In genomic region chr1:210291786-210292275, GRCh38 we compare ENCODE assay signal across 9 cellular contexts. TPM values are rescaled to one million over a fixed set of nuclear protein-coding genes. Genes with fewer than 3 reads are reported as not detected.
A peak's percentile ranks its signal among the peaks of the same experiment; 100 is the strongest.
DNase-seq lines count a peak whose midpoint lies in the region; ATAC-seq and TF ChIP-seq lines count a peak whose summit lies in the region.
"Had no signal": no experiment of that assay in that cellular context is flagged by ENCODE, and none has a peak within 500 bp of the region (broad histone marks: within the 10 kb centered on the region; RNA-seq: fewer than 3 reads in every experiment).

No MANE protein-coding gene starts in this region.

- H3K4me3 Mint-ChIP-seq in progenitor cell of endocrine pancreas (ENCODE audit: low read depth), result peak overlapping the region; percentile 76
- H3K4me3 Mint-ChIP-seq in activated T-cell treated with anti-CD3 and anti-CD28 coated beads, Interleukin-2, amount 50 U/mL, for 4 hours, result no peak overlapping the region

- peaks cover 15% of the 10 kb centered on the region for H3K4me1 Mint-ChIP-seq in progenitor cell of endocrine pancreas (ENCODE audit: low read depth)
- peaks cover 5% of the 10 kb centered on the region for H3K4me1 Mint-ChIP-seq in activated T-cell treated with anti-CD3 and anti-CD28 coated beads, Interleukin-2, amount 50 U/mL, for 4 hours (ENCODE audit: low read depth)

- peak; percentile 76 to 91; a peak in 3 of 4 replicates for TF ChIP-seq EP300 in SK-N-SH (IDR thresholded peaks at IDR 0.05; ENCODE audit: borderline replicate concordance in 1 of 2, low read depth in 1 of 2, low read length in 1 of 2)

- CTCF ChIA-PET in SK-N-SH (lab: Yijun Ruan, JAX), result interaction anchor here (0.6 to 4.6 kb wide), 17 partner anchors 10 to 518 kb away, joined by 3 to 29 read pairs (median 6); partner anchors contain the start of gene SERTAD4

- H3K27me3 ChIP-seq in BLaER1, result peaks cover 41% of the 10 kb centered on the region
- H3K27me3 ChIP-seq in SK-N-SH (ENCODE audit: insufficient read depth), result no peaks in the 10 kb centered on the region

- H3K9ac ChIP-seq in BLaER1 (no peak overlapping the region), SK-N-SH (peak overlapping the region; percentile 54)

- no peak for ATAC-seq in activated T-cell treated with anti-CD3 and anti-CD28 coated beads, Interleukin-2, amount 50 U/mL, for 4 hours
- ATAC-seq in HG03354 (IDR thresholded peaks at IDR 0.05; ENCODE audit: poor library complexity, severe bottlenecking, unreplicated experiment) (no peak), HG02610 (IDR thresholded peaks at IDR 0.05; ENCODE audit: unreplicated experiment) (no peak)

- H3K4me2 ChIP-seq in BLaER1 (peak overlapping the region; percentile 73), SK-N-SH (peak overlapping the region; percentile 86)

- DNase-seq in SK-N-SH (peak; percentile 83), foreskin fibroblast (peak; percentile 77 to 91), progenitor cell of endocrine pancreas (ENCODE audit: low spot score, unreplicated experiment) (no peak), NCI-H748 treated with DMSO at 0.1 percent for 48 hours (lab: John Stamatoyannopoulos, UW) (no peak)
- no peak for DNase-seq in activated T-cell treated with anti-CD3 and anti-CD28 coated beads, Interleukin-2, amount 50 U/mL, for 4 hours
- DNase-seq: NCI-H187 treated with DMSO at 0.1 percent for 48 hours had no signal

- H3K27ac ChIP-seq in BLaER1, result no peak overlapping the region
- H3K27ac ChIP-seq in SK-N-SH (ENCODE audit: low read depth in 2 of 2, low read length in 1 of 2), result peak overlapping the region; percentile 55 to 98; a peak in 3 of 4 replicates

- H3K27me3 Mint-ChIP-seq in progenitor cell of endocrine pancreas, result peaks cover 8% of the 10 kb centered on the region
- H3K27me3 Mint-ChIP-seq in activated T-cell treated with anti-CD3 and anti-CD28 coated beads, Interleukin-2, amount 50 U/mL, for 4 hours (ENCODE audit: low read depth), result peaks cover 48% of the 10 kb centered on the region

- WGBS in SK-N-SH (ENCODE audit: low lambda C conversion rate), result 2% methylated on average over 11 of the region's 11 CpGs

- H2AFZ ChIP-seq in SK-N-SH (ENCODE audit: low read depth), result peak overlapping the region; percentile 78; the same call in 1 of the 2 replicates

- no peaks in the 10 kb centered on the region for H3K9me3 Mint-ChIP-seq in progenitor cell of endocrine pancreas (ENCODE audit: low read depth)
- H3K9me3 Mint-ChIP-seq in activated T-cell treated with anti-CD3 and anti-CD28 coated beads, Interleukin-2, amount 50 U/mL, for 4 hours, result no peaks in the 10 kb centered on the region

- TF ChIP-seq CTCF in SK-N-SH (IDR thresholded peaks at IDR 0.05), result no peak
- TF ChIP-seq CTCF in foreskin fibroblast (IDR thresholded peaks at IDR 0.05; ENCODE audit: low read depth, low read length), result no peak
- TF ChIP-seq CTCF in progenitor cell of endocrine pancreas (IDR thresholded peaks at IDR 0.05; ENCODE audit: unreplicated experiment), result no peak

- H3K4me3 ChIP-seq in BLaER1 (peak overlapping the region; percentile 58), SK-N-SH (ENCODE audit: low read depth in 2 of 2, low read length in 1 of 2) (peak overlapping the region; percentile 45 to 55), foreskin fibroblast (ENCODE audit: low read depth in 1 of 2, low read length in 2 of 2) (peak overlapping the region; percentile 40 to 53)

- H3K9me2 ChIP-seq in SK-N-SH, result no peaks in the 10 kb centered on the region

- TF ChIP-seq RAD21 in SK-N-SH (IDR thresholded peaks at IDR 0.05; ENCODE audit: low read length), result peak; percentile 3; the same call in 1 of the 2 replicates

- no peaks in the 10 kb centered on the region for H3K36me3 ChIP-seq in BLaER1
- H3K36me3 ChIP-seq in SK-N-SH (replicated peaks in 1 of 2; ENCODE audit: control insufficient read depth in 1 of 2, insufficient read depth in 2 of 2, low read length in 1 of 2), result no peaks in the 10 kb centered on the region

- POLR2A ChIA-PET in SK-N-SH (lab: Yijun Ruan, JAX), result interaction anchor here (0.8 to 4.5 kb wide), 11 partner anchors 10 to 82 kb away, joined by 3 to 29 read pairs (median 4); partner anchors contain the start of genes HHAT and SERTAD4

- H3K79me2 ChIP-seq in SK-N-SH (ENCODE audit: insufficient read depth), result no peaks in the 10 kb centered on the region

- H3K4me1 ChIP-seq in BLaER1 (no peaks in the 10 kb centered on the region), SK-N-SH (ENCODE audit: control insufficient read depth in 1 of 2, insufficient read depth in 2 of 2, low read depth in 1 of 2, low read length in 1 of 2) (peaks cover 23 to 43% of the 10 kb centered on the region in 2 experiments)

- H4K20me1 ChIP-seq in BLaER1 (no peaks in the 10 kb centered on the region), SK-N-SH (ENCODE audit: insufficient read depth) (no peaks in the 10 kb centered on the region)

- H3K36me3 Mint-ChIP-seq in progenitor cell of endocrine pancreas (ENCODE audit: insufficient read depth), result no peaks in the 10 kb centered on the region
- no peaks in the 10 kb centered on the region for H3K36me3 Mint-ChIP-seq in activated T-cell treated with anti-CD3 and anti-CD28 coated beads, Interleukin-2, amount 50 U/mL, for 4 hours (ENCODE audit: insufficient read depth)

- H3K27ac Mint-ChIP-seq in progenitor cell of endocrine pancreas, result peak overlapping the region; percentile 84

- peaks cover 9% of the 10 kb centered on the region for H3F3A ChIP-seq in SK-N-SH (replicated peaks; ENCODE audit: insufficient read depth)

- no peaks in the 10 kb centered on the region for H3K9me3 ChIP-seq in BLaER1
- H3K9me3 ChIP-seq in SK-N-SH, result no peaks in the 10 kb centered on the region

TF ChIP-seq in SK-N-SH, 30 proteins besides CTCF, POLR2A, EP300 and RAD21 (continues in another document):
- TF ChIP-seq REST (IDR thresholded peaks at IDR 0.05; ENCODE audit: low read depth, low read length), result no peak
- TF ChIP-seq FOXJ3 (CRISPR knock-in tag; IDR thresholded peaks at IDR 0.05), result peak; percentile 75
- no peak for TF ChIP-seq NRF1 (IDR thresholded peaks at IDR 0.05; ENCODE audit: low read depth, low read length)
- 0 out of 2 replicates have a peak, but pooled peaks have one; percentile 12 for TF ChIP-seq GATA2 (CRISPR knock-in tag; IDR thresholded peaks at IDR 0.05)
- TF ChIP-seq TEAD4 (IDR thresholded peaks at IDR 0.05; ENCODE audit: borderline replicate concordance, insufficient read depth), result peak; percentile 72; the same call in 1 of the 2 replicates
- peak; percentile 100 for TF ChIP-seq TCF12 (IDR thresholded peaks at IDR 0.05)
- TF ChIP-seq POLR2AphosphoS5 (IDR thresholded peaks at IDR 0.05; ENCODE audit: low read depth, low read length), result peak; percentile 94
- no peak for TF ChIP-seq SMC3 (IDR thresholded peaks at IDR 0.05; ENCODE audit: low read depth, low read length)
- TF ChIP-seq, protein P1, sequence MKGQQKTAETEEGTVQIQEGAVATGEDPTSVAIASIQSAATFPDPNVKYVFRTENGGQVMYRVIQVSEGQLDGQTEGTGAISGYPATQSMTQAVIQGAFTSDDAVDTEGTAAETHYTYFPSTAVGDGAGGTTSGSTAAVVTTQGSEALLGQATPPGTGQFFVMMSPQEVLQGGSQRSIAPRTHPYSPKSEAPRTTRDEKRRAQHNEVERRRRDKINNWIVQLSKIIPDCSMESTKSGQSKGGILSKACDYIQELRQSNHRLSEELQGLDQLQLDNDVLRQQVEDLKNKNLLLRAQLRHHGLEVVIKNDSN (IDR thresholded peaks at IDR 0.05; ENCODE audit: borderline replicate concordance, low read depth), result no peak; the same call in 1 of the 2 replicates
- TF ChIP-seq, protein P2, sequence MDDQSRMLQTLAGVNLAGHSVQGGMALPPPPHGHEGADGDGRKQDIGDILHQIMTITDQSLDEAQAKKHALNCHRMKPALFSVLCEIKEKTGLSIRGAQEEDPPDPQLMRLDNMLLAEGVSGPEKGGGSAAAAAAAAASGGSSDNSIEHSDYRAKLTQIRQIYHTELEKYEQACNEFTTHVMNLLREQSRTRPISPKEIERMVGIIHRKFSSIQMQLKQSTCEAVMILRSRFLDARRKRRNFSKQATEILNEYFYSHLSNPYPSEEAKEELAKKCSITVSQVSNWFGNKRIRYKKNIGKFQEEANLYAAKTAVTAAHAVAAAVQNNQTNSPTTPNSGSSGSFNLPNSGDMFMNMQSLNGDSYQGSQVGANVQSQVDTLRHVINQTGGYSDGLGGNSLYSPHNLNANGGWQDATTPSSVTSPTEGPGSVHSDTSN (IDR thresholded peaks at IDR 0.05), result peak; percentile 84

RNA-seq across cellular contexts. Expression of gene HHAT, which starts 36.9 kb away (rescaled TPM):
- polyA plus RNA-seq in SK-N-SH (2012; rRNA removed), result 8.1 and 10.8 TPM in 2 replicates
- polyA plus RNA-seq in SK-N-SH (2012; cell fraction: cytosol; rRNA removed), result 7.6 and 9.5 TPM in 2 replicates
- polyA plus RNA-seq in SK-N-SH (2012; cell fraction: nucleus; rRNA removed), result 10.3 and 15.1 TPM in 2 replicates
- 13.7 and 14.7 TPM in 2 replicates for total RNA-seq in progenitor cell of endocrine pancreas
- under 1 TPM; 0.26 to 0.71 (median 0.65) TPM for total RNA-seq in activated T-cell treated with anti-CD3 and anti-CD28 coated beads, Interleukin-2, amount 50 U/mL, for 4 hours

RNA-seq across cellular contexts. Expression of gene SERTAD4, which starts 59.2 kb away (rescaled TPM):
- polyA plus RNA-seq in SK-N-SH (2012; rRNA removed), result 2.6 and 2.9 TPM in 2 replicates
- 2.8 and 3.5 TPM in 2 replicates for polyA plus RNA-seq in SK-N-SH (2012; cell fraction: cytosol; rRNA removed)
- 1.8 and 3.0 TPM in 2 replicates for polyA plus RNA-seq in SK-N-SH (2012; cell fraction: nucleus; rRNA removed)
- total RNA-seq in progenitor cell of endocrine pancreas, result 1.1 and 1.8 TPM in 2 replicates
- not detected for total RNA-seq in activated T-cell treated with anti-CD3 and anti-CD28 coated beads, Interleukin-2, amount 50 U/mL, for 4 hours

Comparison
In these comparisons a context has a peak if more than half of its experiments do, and no peak if none do; other contexts are left out.
1. DNase-seq: peak in SK-N-SH (single experiment) and foreskin fibroblast (2 of 2); none in progenitor cell of endocrine pancreas (single experiment), activated T-cell treated with anti-CD3 and anti-CD28 coated beads, Interleukin-2, amount 50 U/mL, for 4 hours (single experiment) and NCI-H748 treated with DMSO at 0.1 percent for 48 hours (single experiment).
2. Peak in every context shown above with its lines, with median percentiles within 50 percentile points of each other: H3K4me3 ChIP-seq.